ENCODE assay signal across 9 cellular contexts in the genomic region with DNA sequence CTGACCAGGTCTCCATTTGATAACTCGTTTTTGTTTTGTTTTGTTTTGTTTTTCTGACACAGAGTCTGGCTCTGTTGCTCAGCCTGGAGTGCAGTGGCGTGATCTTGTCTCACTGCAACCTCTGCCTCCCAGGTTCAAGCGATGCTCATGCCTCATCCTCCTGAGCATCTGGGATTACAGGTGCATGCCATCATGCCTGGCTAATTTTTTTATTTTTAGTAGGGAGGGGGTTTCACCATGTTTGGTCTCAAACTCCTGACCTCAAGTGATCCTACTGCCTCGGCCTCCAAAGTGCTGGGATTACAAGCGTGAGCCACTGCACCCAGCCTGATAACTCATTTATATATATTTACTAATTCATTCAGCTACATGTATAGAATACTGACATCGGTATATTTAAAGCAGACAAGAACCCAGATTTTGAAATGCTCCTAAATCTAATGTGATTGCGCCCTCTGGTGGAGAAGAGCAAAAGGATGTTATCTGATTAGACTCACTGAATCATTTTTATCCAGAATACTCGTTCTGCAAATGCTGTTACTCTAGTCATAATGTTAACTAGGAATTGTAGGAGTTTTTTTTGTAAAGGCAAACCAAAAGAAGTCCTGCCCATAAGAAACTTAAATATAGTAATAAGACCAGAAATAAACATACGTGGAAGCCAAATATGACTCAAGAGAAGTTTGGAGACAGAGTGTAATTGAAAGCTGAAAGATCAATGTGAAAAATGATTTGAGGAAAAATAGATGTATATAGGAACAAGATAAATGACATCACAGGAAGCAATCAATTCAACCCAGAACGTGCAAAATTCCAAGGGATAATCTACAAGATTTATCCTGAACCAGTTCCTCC. TPM values are rescaled to one million over a fixed set of nuclear protein-coding genes. Genes with fewer than 3 reads are reported as not detected.
DNase-seq lines count a peak whose midpoint lies in the region; ATAC-seq and TF ChIP-seq lines count a peak whose summit lies in the region.
"Had no signal": no experiment of that assay in that cellular context is flagged by ENCODE, and none has a peak within 500 bp of the region (broad histone marks: within the 10 kb centered on the region; RNA-seq: fewer than 3 reads in every experiment).

No MANE protein-coding gene starts in this region.

- ATAC-seq in psoas muscle (no peak), HG02798 (IDR thresholded peaks at IDR 0.05; ENCODE audit: poor library complexity, unreplicated experiment) (no peak)

- peaks cover 0 to 24% (median 6%) of the 10 kb centered on the region in 3 donors for H3K27me3 ChIP-seq in psoas muscle (ENCODE audit: insufficient read depth in 3 of 3, low read length in 2 of 3)

- no peak overlapping the region for H3K27ac ChIP-seq in psoas muscle

- CTCF ChIA-PET in activated CD4-positive, alpha-beta T cell treated with anti-CD3 and anti-CD28 coated beads, Interleukin-2, amount 10 ng/mL, durations not matched to agents 7 days and 5 days (lab: Charles Lee), result interaction anchor here (1.0 to 1.8 kb wide), 6 partner anchors 8 to 1472 kb away, joined by 3 to 7 read pairs (median 4); no protein-coding TSS in a partner anchor

- H3K36me3 ChIP-seq in psoas muscle (ENCODE audit: insufficient read depth in 1 of 2, low read depth in 1 of 2), result no peaks in the 10 kb centered on the region

- H3K27ac Mint-ChIP-seq in activated CD4-positive, alpha-beta T cell treated with anti-CD3 and anti-CD28 coated beads, Interleukin-2, amount 10 ng/mL, durations not matched to agents 7 days and 5 days, result no peak overlapping the region
- H3K27ac Mint-ChIP-seq: memory B cell had no signal

- no peak overlapping the region for H3K4me3 ChIP-seq in fibroblast of villous mesenchyme (ENCODE audit: low read depth, low read length)
- H3K4me3 ChIP-seq in psoas muscle, result no peak overlapping the region

- TF ChIP-seq CTCF in GM13976 (IDR thresholded peaks at IDR 0.05; ENCODE audit: borderline replicate concordance, control extremely low read depth, extremely low read depth, insufficient read depth, missing control alignments) (peak; percentile 53), fibroblast of villous mesenchyme (IDR thresholded peaks at IDR 0.05; ENCODE audit: insufficient read depth, low read depth, low read length) (peak; percentile 69), psoas muscle (IDR thresholded peaks at IDR 0.05) (peak; percentile 73)

- in situ Hi-C loops in GM13976 (cut with MboI; ENCODE audit: low sequenced_read_pairs, unreplicated experiment), result loop anchor here (10.0 to 25.0 kb wide), 5 partner anchors 624 to 1466 kb away; no protein-coding TSS in a partner anchor

- peaks cover 27% of the 10 kb centered on the region for H3K4me1 Mint-ChIP-seq in activated CD4-positive, alpha-beta T cell treated with anti-CD3 and anti-CD28 coated beads, Interleukin-2, amount 10 ng/mL, durations not matched to agents 7 days and 5 days

- POLR2A ChIA-PET in activated CD4-positive, alpha-beta T cell treated with anti-CD3 and anti-CD28 coated beads, Interleukin-2, amount 10 ng/mL, durations not matched to agents 7 days and 5 days (lab: Charles Lee), result interaction anchor here (0.6 kb wide), 1 partner anchor 833 kb away, joined by 4 read pairs; no protein-coding TSS in a partner anchor

- H3K9me3 ChIP-seq in psoas muscle, result no peaks in the 10 kb centered on the region

- H3K36me3 Mint-ChIP-seq in activated CD4-positive, alpha-beta T cell treated with anti-CD3 and anti-CD28 coated beads, Interleukin-2, amount 10 ng/mL, durations not matched to agents 7 days and 5 days (ENCODE audit: low read depth), result no peaks in the 10 kb centered on the region
- H3K36me3 Mint-ChIP-seq: memory B cell had no signal

- H3K9me3 Mint-ChIP-seq in activated CD4-positive, alpha-beta T cell treated with anti-CD3 and anti-CD28 coated beads, Interleukin-2, amount 10 ng/mL, durations not matched to agents 7 days and 5 days, result no peaks in the 10 kb centered on the region
- H3K9me3 Mint-ChIP-seq: memory B cell had no signal

- intact Hi-C loops in psoas muscle (cut with DNase I), result loop anchor here (2.0 to 10.0 kb wide), 4 partner anchors 1120 to 1536 kb away; no protein-coding TSS in a partner anchor

- H3K4me3 Mint-ChIP-seq in activated CD4-positive, alpha-beta T cell treated with anti-CD3 and anti-CD28 coated beads, Interleukin-2, amount 10 ng/mL, durations not matched to agents 7 days and 5 days, result no peak overlapping the region
- H3K4me3 Mint-ChIP-seq: memory B cell had no signal

- peaks cover 7% of the 10 kb centered on the region for H3K4me1 ChIP-seq in psoas muscle

- peak; percentile 80 to 81 for DNase-seq in AML-193 (lab: John Stamatoyannopoulos, UW)
- DNase-seq in GM13976 (ENCODE audit: low spot score), result peak; percentile 45
- DNase-seq in NCI-H2227 treated with DMSO at 0.1 percent for 48 hours (lab: John Stamatoyannopoulos, UW), result peak; percentile 24
- DNase-seq in activated CD4-positive, alpha-beta T cell treated with anti-CD3 and anti-CD28 coated beads, Interleukin-2, amount 10 ng/mL, durations not matched to agents 7 days and 5 days, result peak; percentile 75
- peak; percentile 83 for DNase-seq in fibroblast of villous mesenchyme (ENCODE audit: low read depth)
- DNase-seq in psoas muscle, result no peak
- no peak for DNase-seq in OCI-M2 (lab: John Stamatoyannopoulos, UW; ENCODE audit: unreplicated experiment)

- 24 to 34% (median 29%) methylated on average over 10 of the region's 10 CpGs for WGBS in psoas muscle, 3 donors

- H3K27me3 Mint-ChIP-seq in activated CD4-positive, alpha-beta T cell treated with anti-CD3 and anti-CD28 coated beads, Interleukin-2, amount 10 ng/mL, durations not matched to agents 7 days and 5 days, result peaks cover 49% of the 10 kb centered on the region

RNA-seq across cellular contexts. Expression of gene COL12A1, which starts 5.3 kb away (rescaled TPM):
- total RNA-seq in activated CD4-positive, alpha-beta T cell treated with anti-CD3 and anti-CD28 coated beads, Interleukin-2, amount 10 ng/mL, durations not matched to agents 7 days and 5 days, result not detected
- total RNA-seq in fibroblast of villous mesenchyme (1,107 and 1,335 TPM in 2 replicates), psoas muscle (10 to 100 TPM in 3 of 4 donors, 1 to 10 TPM in 1; 5.9 to 23.2 (median 18.7) TPM)
- 1 to 10 TPM; 2.7 to 5.4 (median 4.6) TPM for polyA plus RNA-seq in psoas muscle

RNA-seq across cellular contexts. Expression of gene COX7A2, which starts 32.5 kb away (rescaled TPM):
- total RNA-seq in activated CD4-positive, alpha-beta T cell treated with anti-CD3 and anti-CD28 coated beads, Interleukin-2, amount 10 ng/mL, durations not matched to agents 7 days and 5 days, result 100 to 1,000 TPM; 397 to 403 TPM
- total RNA-seq in fibroblast of villous mesenchyme (114 and 120 TPM in 2 replicates), psoas muscle (100 to 1,000 TPM; 224 to 466 (median 320) TPM)
- polyA plus RNA-seq in psoas muscle, result 100 to 1,000 TPM; 324 to 404 (median 372) TPM

Comparison
In these comparisons a context has a peak if more than half of its experiments do, and no peak if none do; other contexts are left out.
1. DNase-seq: peak in AML-193 (2 of 2), GM13976 (single experiment), NCI-H2227 treated with DMSO at 0.1 percent for 48 hours (single experiment), activated CD4-positive, alpha-beta T cell treated with anti-CD3 and anti-CD28 coated beads, Interleukin-2, amount 10 ng/mL, durations not matched to agents 7 days and 5 days (single experiment) and fibroblast of villous mesenchyme (single experiment); none in psoas muscle (0 of 2) and OCI-M2 (single experiment).
2. RNA of gene COL12A1, which starts 5.3 kb away (total RNA-seq): 1,107 to 1,335 TPM in fibroblast of villous mesenchyme; 5.9 to 23.2 TPM in psoas muscle and not detected in activated CD4-positive, alpha-beta T cell treated with anti-CD3 and anti-CD28 coated beads, Interleukin-2, amount 10 ng/mL, durations not matched to agents 7 days and 5 days; every median in the first group is over 10 times any median in the second.
3. Peak in every context shown above with its lines, with median percentiles within 50 percentile points of each other: CTCF ChIP-seq.